7 cellular contexts compared by ENCODE assay signal in the genomic region with DNA sequence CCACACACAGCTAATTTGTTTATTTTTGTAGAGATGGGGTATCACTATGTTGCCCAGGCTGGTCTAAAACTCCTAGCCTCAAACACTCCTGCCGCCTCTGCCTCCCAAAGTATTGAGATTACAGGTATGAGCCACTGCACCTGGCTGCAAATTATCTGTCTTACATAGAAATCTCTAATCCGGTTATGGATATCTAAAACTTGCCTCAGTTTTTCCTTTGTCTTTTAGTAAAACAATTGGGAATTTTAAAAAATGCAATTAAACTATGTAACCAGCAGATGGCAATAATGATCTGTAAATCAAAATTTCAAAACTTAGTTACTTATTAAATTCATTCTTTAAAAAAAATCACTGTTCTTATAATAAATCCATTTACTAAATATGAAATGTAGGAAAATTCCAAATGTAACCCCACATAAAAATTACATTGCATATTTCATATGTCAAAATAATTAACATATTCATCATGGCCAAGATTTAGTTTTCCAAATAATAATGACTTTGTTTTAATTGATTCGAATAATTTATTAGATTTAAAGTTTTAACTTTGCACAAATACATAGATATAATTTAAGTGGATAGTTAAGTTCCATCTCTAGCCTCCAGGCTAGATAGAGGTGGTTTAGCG.
DNase-seq lines count a peak whose midpoint lies in the region; ATAC-seq, FAIRE-seq and TF ChIP-seq lines count a peak whose summit lies in the region.
"Not testable (repeated sequence)": the region's sequence is repeated elsewhere in the genome, so short reads cannot be mapped to it uniquely, and the experiment has no call there.

No MANE protein-coding gene starts in this region.

- H3K27ac Mint-ChIP-seq in H9; chondrocyte (ENCODE audit: unreplicated experiment); osteocyte (ENCODE audit: unreplicated experiment): not testable (repeated sequence)

- FAIRE-seq in frontal cortex (lab: Jason Lieb, UNC): peak; percentile 96

- not testable (repeated sequence) for H2BK15ac ChIP-seq in H9 (ENCODE audit: low read depth, low read length)

- not testable (repeated sequence) for H4K8ac ChIP-seq in H9 (replicated peaks; ENCODE audit: insufficient read length, low read depth, low read length)

- peak; percentile 28; the same call in 1 of the 2 replicates for TF ChIP-seq CTCF in 22Rv1 (IDR thresholded peaks at IDR 0.05)
- peak; percentile 46; the same call in 2 of the 3 replicates for TF ChIP-seq CTCF in H9 (conservative IDR thresholded peaks at IDR 0.05)
- TF ChIP-seq CTCF in Panc1 (IDR thresholded peaks at IDR 0.05): peak; percentile 24; the same call in 1 of the 2 replicates
- TF ChIP-seq CTCF in chondrocyte (IDR thresholded peaks at IDR 0.05): peak; percentile 73
- peak; percentile 13 for TF ChIP-seq CTCF in lower lobe of right lung (IDR thresholded peaks at IDR 0.05)
- TF ChIP-seq CTCF in osteocyte (IDR thresholded peaks at IDR 0.05): peak; percentile 32

- not testable (repeated sequence) for ATAC-seq in Panc1, lower lobe of right lung

- not testable (repeated sequence) for H3K18ac ChIP-seq in H9 (ENCODE audit: insufficient read length, low read depth, low read length)

- not testable (repeated sequence) for H2AK5ac ChIP-seq in H9 (ENCODE audit: insufficient read length, low read length)

- H3K79me2 ChIP-seq in H9 (ENCODE audit: insufficient read depth, low read length): not testable (repeated sequence)

- H3K56ac ChIP-seq in H9 (ENCODE audit: insufficient read length, low read depth, low read length): not testable (repeated sequence)

- not testable (repeated sequence) for H3K4me3 Mint-ChIP-seq in H9; chondrocyte (ENCODE audit: unreplicated experiment); osteocyte (ENCODE audit: unreplicated experiment)

- H2BK12ac ChIP-seq in H9 (ENCODE audit: insufficient read length, low read depth, low read length): not testable (repeated sequence)

- POLR2A ChIA-PET in Panc1 (lab: Charles Lee): not testable (repeated sequence)

- not testable (repeated sequence) for H3K36me3 ChIP-seq in Panc1 (ENCODE audit: control insufficient read depth, insufficient read depth, low read length); lower lobe of right lung

- H3K4me1 Mint-ChIP-seq in H9: not testable (repeated sequence)
- H3K4me1 Mint-ChIP-seq in chondrocyte (ENCODE audit: low read depth) (peaks cover 16% of the 10 kb centered on the region), osteocyte (ENCODE audit: unreplicated experiment) (peaks cover 12% of the 10 kb centered on the region)

- not testable (repeated sequence) for H3K27me3 ChIP-seq in H9 (ENCODE audit: insufficient read depth, low read length); Panc1 (ENCODE audit: control insufficient read depth, insufficient read depth, low read length)
- peaks cover 17% of the 10 kb centered on the region for H3K27me3 ChIP-seq in lower lobe of right lung (ENCODE audit: low read depth)

- in situ Hi-C loops in Panc1 (cut with HindIII; ENCODE audit: low pct_unique_long_range_greater_than_20kb, low sequenced_read_pairs): not testable (repeated sequence)

- DNase-seq in H9; Panc1 (ENCODE audit: low read depth, low spot score); chondrocyte (ENCODE audit: low spot score); frontal cortex (ENCODE audit: low spot score in 2 of 2); lower lobe of right lung; osteocyte (ENCODE audit: extremely low spot score, unreplicated experiment): not testable (repeated sequence)

- H3K4me2 ChIP-seq in H9 (ENCODE audit: insufficient read depth, insufficient read length, low read length): not testable (repeated sequence)

- not testable (repeated sequence) for H3K14ac ChIP-seq in H9 (ENCODE audit: insufficient read depth, low read length)

- H4K5ac ChIP-seq in H9 (ENCODE audit: insufficient read length, low read depth, low read length): not testable (repeated sequence)

- not testable (repeated sequence) for H3K4ac ChIP-seq in H9 (ENCODE audit: low read depth, low read length)

- CTCF ChIA-PET in Panc1 (lab: Charles Lee): not testable (repeated sequence)

- intact Hi-C loops in Panc1 (cut with micrococcal nuclease; ENCODE audit: unreplicated experiment): loop anchor here (5.0 kb wide), 2 partner anchors 332 to 432 kb away; no protein-coding TSS in a partner anchor
- intact Hi-C loops in lower lobe of right lung (cut with DNase I): not testable (repeated sequence)

- not testable (repeated sequence) for H2AFZ ChIP-seq in H9 (ENCODE audit: low read length)

- not testable (repeated sequence) for BruUV-seq in Panc1 (replicated peaks; lab: Mats Ljungman, UMichigan)

- not testable (repeated sequence) for H2BK5ac ChIP-seq in H9 (ENCODE audit: insufficient read length, low read length)

- not testable (repeated sequence) for H3K4me3 ChIP-seq in Panc1 (ENCODE audit: low read depth in 2 of 2, low read length in 2 of 2); lower lobe of right lung

- not testable (repeated sequence) for H3K27ac ChIP-seq in 22Rv1; H9 (ENCODE audit: insufficient read length, low read depth, low read length); Panc1 (ENCODE audit: low read length); lower lobe of right lung

- not testable (repeated sequence) for H4K91ac ChIP-seq in H9 (ENCODE audit: insufficient read length, low read depth, low read length)

- not testable (repeated sequence) for H4K20me1 ChIP-seq in H9 (ENCODE audit: control insufficient read depth, insufficient read depth, insufficient read length)

- H3K4me1 ChIP-seq in H9 (ENCODE audit: insufficient read depth, low read length); Panc1 (ENCODE audit: control insufficient read depth, insufficient read depth, low read length); lower lobe of right lung: not testable (repeated sequence)

- not testable (repeated sequence) for H3T11ph ChIP-seq in H9 (ENCODE audit: low read length)

- WGBS in H9 (ENCODE audit: extremely low coverage, insufficient read length, low lambda C conversion rate): no CpG with 5 or more reads among the region's 4 CpGs

- not testable (repeated sequence) for H3K9ac ChIP-seq in H9 (ENCODE audit: extremely low read depth, insufficient read length, low read length)

- H3K27me3 Mint-ChIP-seq in H9 (ENCODE audit: low read depth) (peaks cover 36% of the 10 kb centered on the region), chondrocyte (ENCODE audit: low read depth) (peaks cover 22% of the 10 kb centered on the region), osteocyte (ENCODE audit: unreplicated experiment) (peaks cover 32% of the 10 kb centered on the region)

- not testable (repeated sequence) for H3K23ac ChIP-seq in H9 (ENCODE audit: insufficient read length, low read depth, low read length)

- H3K9me3 Mint-ChIP-seq in H9; chondrocyte (ENCODE audit: low read depth); osteocyte (ENCODE audit: unreplicated experiment): not testable (repeated sequence)

- not testable (repeated sequence) for H3K79me1 ChIP-seq in H9 (ENCODE audit: insufficient read depth, low read depth, low read length, poor library complexity, severe bottlenecking)

- not testable (repeated sequence) for H3K23me2 ChIP-seq in H9 (ENCODE audit: insufficient read length, low read depth, low read length, poor library complexity, severe bottlenecking)

- H3K36me3 Mint-ChIP-seq in H9 (ENCODE audit: insufficient read depth in 1 of 3, low read depth in 3 of 3); chondrocyte (ENCODE audit: low read depth); osteocyte (ENCODE audit: unreplicated experiment): not testable (repeated sequence)

- not testable (repeated sequence) for H2BK120ac ChIP-seq in H9 (ENCODE audit: low read depth, low read length, poor library complexity, severe bottlenecking)

- H2BK20ac ChIP-seq in H9 (ENCODE audit: low read depth, low read length, poor library complexity, severe bottlenecking): not testable (repeated sequence)

- H3K9me3 ChIP-seq in H9 (ENCODE audit: control insufficient read depth, low read depth, low read length); Panc1 (ENCODE audit: control insufficient read depth, insufficient read depth, low read depth, low read length); lower lobe of right lung: not testable (repeated sequence)

Comparison
In these comparisons a context has a peak if more than half of its experiments do, and no peak if none do; other contexts are left out.
1. CTCF ChIP-seq: peak in every context shown above with its lines; median percentile 73 in chondrocyte; 46 in H9; 32 in osteocyte; 28 in 22Rv1; 24 in Panc1; 13 in lower lobe of right lung.